Comparison of ENCODE assay signal across 20 cellular contexts in the genomic region with DNA sequence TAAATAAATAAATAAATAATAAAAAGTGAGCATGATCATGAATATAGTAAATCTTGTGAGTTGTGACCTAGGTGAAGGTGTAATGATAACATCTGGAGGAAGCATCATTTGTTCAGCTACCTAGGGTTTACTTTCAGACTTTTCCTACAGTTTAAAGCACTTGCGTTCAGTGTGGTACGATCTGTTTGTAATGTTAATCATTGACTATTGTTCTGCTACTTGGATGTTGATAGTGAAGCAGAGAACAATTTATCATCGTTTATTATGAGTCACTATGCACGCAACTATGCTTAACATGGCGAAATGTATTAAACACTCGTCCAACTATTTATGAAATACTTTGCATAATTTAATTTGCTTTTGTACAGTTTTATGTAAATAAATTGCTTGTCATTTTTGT.
DNase-seq lines count a peak whose midpoint lies in the region; ATAC-seq, FAIRE-seq and TF ChIP-seq lines count a peak whose summit lies in the region.
"Had no signal": no experiment of that assay in that cellular context is flagged by ENCODE, and none has a peak within 500 bp of the region (broad histone marks: within the 10 kb centered on the region; RNA-seq: fewer than 3 reads in every experiment).

No MANE protein-coding gene starts in this region.

- H3K4me3 ChIP-seq in bronchial epithelial cell (ENCODE audit: low read depth, low read length), result no peak overlapping the region
- H3K4me3 ChIP-seq: MG63 had no signal

- FAIRE-seq in bronchial epithelial cell (lab: Jason Lieb, UNC), result no peak
- FAIRE-seq: GM19239, H1 had no signal

- peak; percentile 87 for DNase-seq in DMS53 treated with DMSO at 0.1 percent for 48 hours (lab: John Stamatoyannopoulos, UW; ENCODE audit: unreplicated experiment)
- DNase-seq in bronchial epithelial cell (ENCODE audit: low read depth), result peak; percentile 67
- peak; percentile 25 for DNase-seq in kidney tubule cell (ENCODE audit: low spot score)
- DNase-seq in midbrain (lab: John Stamatoyannopoulos, UW), result no peak
- DNase-seq in DMS114 treated with DMSO at 0.1 percent for 48 hours (lab: John Stamatoyannopoulos, UW; ENCODE audit: unreplicated experiment), result no peak
- DNase-seq in NOMO-1 treated with DMSO at 0.1 percent for 48 hours (lab: John Stamatoyannopoulos, UW; ENCODE audit: unreplicated experiment), result no peak
- DNase-seq: AML-193; C1 segment of cervical spinal cord; Calu3; CD8-positive, alpha-beta T cell; EL; MG63; NCI-H1417 treated with DMSO at 0.1 percent for 48 hours; NCI-H187; SIG-M5; SK-N-SH had no signal

- no peaks in the 10 kb centered on the region for H3K36me3 ChIP-seq in bronchial epithelial cell (ENCODE audit: control insufficient read depth, insufficient read depth, low read length)
- H3K36me3 ChIP-seq: MG63 had no signal

- ATAC-seq in HG03159 (IDR thresholded peaks at IDR 0.05; ENCODE audit: unreplicated experiment), result no peak
- ATAC-seq: CD8-positive, alpha-beta T cell; Panc1 had no signal

- H3K27me3 ChIP-seq in bronchial epithelial cell (ENCODE audit: control insufficient read depth, insufficient read depth, low read length), result no peaks in the 10 kb centered on the region
- H3K27me3 ChIP-seq: MG63 had no signal

- no peak for TF ChIP-seq CTCF in bronchial epithelial cell (IDR thresholded peaks at IDR 0.05; ENCODE audit: insufficient read depth, low read length, severe bottlenecking)

Comparison
In these comparisons a context has a peak if more than half of its experiments do, and no peak if none do; other contexts are left out.
1. DNase-seq: peak in DMS53 treated with DMSO at 0.1 percent for 48 hours (single experiment), bronchial epithelial cell (single experiment) and kidney tubule cell (single experiment); none in midbrain (single experiment), DMS114 treated with DMSO at 0.1 percent for 48 hours (single experiment) and NOMO-1 treated with DMSO at 0.1 percent for 48 hours (single experiment).